ENCODE assay signal across 8 cellular contexts in the genomic region with DNA sequence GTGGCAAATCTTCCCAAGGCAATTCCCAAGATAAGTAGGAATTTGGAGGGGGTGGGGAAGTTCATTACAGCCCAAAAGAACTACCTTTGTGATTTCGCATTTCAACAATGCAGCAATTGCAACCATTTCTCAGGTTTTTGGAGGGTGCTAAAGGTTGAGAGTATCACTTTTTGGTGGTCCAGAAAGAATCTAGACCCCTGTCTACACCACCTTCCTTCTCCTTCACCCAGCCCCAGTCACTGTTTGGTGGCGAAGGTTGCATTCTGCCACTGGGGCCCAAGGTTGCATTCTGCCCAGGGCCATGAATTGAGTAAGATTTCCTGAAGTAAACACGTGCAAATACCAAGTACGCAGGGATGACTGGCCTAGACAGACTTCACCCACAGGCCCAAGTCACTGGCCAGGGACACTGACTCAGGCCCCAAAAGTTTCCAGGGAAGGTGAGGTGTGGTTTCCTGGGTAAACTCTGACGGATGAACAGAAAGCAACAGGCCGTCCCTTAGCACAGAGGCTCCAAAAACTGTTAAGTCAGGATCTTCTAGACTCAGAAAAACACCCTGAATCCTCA. TPM values are rescaled to one million over a fixed set of nuclear protein-coding genes. Genes with fewer than 3 reads are reported as not detected.
DNase-seq lines count a peak whose midpoint lies in the region; FAIRE-seq and TF ChIP-seq lines count a peak whose summit lies in the region.
"Had no signal": no experiment of that assay in that cellular context is flagged by ENCODE, and none has a peak within 500 bp of the region (broad histone marks: within the 10 kb centered on the region; RNA-seq: fewer than 3 reads in every experiment).

No MANE protein-coding gene starts in this region.

- H3K36me3 ChIP-seq in esophagus (ENCODE audit: control insufficient read depth in 2 of 2, insufficient read depth in 2 of 2, low read length in 1 of 2) (no peaks in the 10 kb centered on the region), skeletal muscle satellite cell (ENCODE audit: insufficient read depth, low read length) (no peaks in the 10 kb centered on the region), thyroid gland (no peaks in the 10 kb centered on the region)

- H3K9me3 ChIP-seq in esophagus (ENCODE audit: control insufficient read depth in 2 of 2, insufficient read depth in 1 of 2, low read depth in 1 of 2, low read length in 1 of 2) (no peaks in the 10 kb centered on the region), skeletal muscle satellite cell (replicated peaks; ENCODE audit: low read length) (no peaks in the 10 kb centered on the region), thyroid gland (no peaks in the 10 kb centered on the region)

- H3K4me3 ChIP-seq in esophagus (ENCODE audit: low read depth in 1 of 2, low read length in 2 of 2), result no peak overlapping the region
- H3K4me3 ChIP-seq in skeletal muscle satellite cell (ENCODE audit: low read length), result no peak overlapping the region
- H3K4me3 ChIP-seq in thyroid gland (replicated peaks in 1 of 3), result no peak overlapping the region

- TF ChIP-seq CTCF in thyroid gland (IDR thresholded peaks at IDR 0.05), result no peak

- H3K27ac ChIP-seq in esophagus (ENCODE audit: low read depth in 2 of 2, low read length in 1 of 2) (peak overlapping the region; percentile 47 to 62), thyroid gland (no peak overlapping the region)

- peak overlapping the region; percentile 75 for H3K9ac ChIP-seq in skeletal muscle satellite cell (ENCODE audit: low read depth, low read length)

- peak; percentile 76 for DNase-seq in H54 (ENCODE audit: insufficient read length, low spot score)
- DNase-seq in RPMI7951 (ENCODE audit: low read depth), result peak; percentile 92
- DNase-seq in thyroid gland, result no peak
- DNase-seq in NCI-H1436 treated with DMSO at 0.1 percent for 48 hours (lab: John Stamatoyannopoulos, UW), result no peak
- no peak for DNase-seq in NCI-H2196 (lab: John Stamatoyannopoulos, UW; ENCODE audit: unreplicated experiment)

- 58 to 67% methylated on average over 6 of the region's 6 CpGs for WGBS in esophagus, 2 donors
- WGBS in thyroid gland, 2 donors, result 81 to 89% methylated on average over 6 of the region's 6 CpGs

- peak overlapping the region; percentile 69 for H3K4me2 ChIP-seq in skeletal muscle satellite cell (ENCODE audit: low read length)

- intact Hi-C loops in thyroid gland (cut with DNase I), result no loop called here

- H3K4me1 ChIP-seq in esophagus (ENCODE audit: control insufficient read depth in 2 of 2, insufficient read depth in 2 of 2, low read length in 1 of 2) (peaks cover 0 to 16% of the 10 kb centered on the region in 2 donors), skeletal muscle satellite cell (ENCODE audit: control insufficient read depth, insufficient read depth, low read length) (peaks cover 43% of the 10 kb centered on the region), thyroid gland (no peaks in the 10 kb centered on the region)

- peak; percentile 75 for FAIRE-seq in H54 (lab: Jason Lieb, UNC)

- no peak for TF ChIP-seq POLR2A in H54 (IDR thresholded peaks at IDR 0.05; ENCODE audit: low read depth, low read length)
- no peak for TF ChIP-seq POLR2A in thyroid gland (IDR thresholded peaks at IDR 0.05)

- H3K27me3 ChIP-seq in esophagus (ENCODE audit: control insufficient read depth in 1 of 2, insufficient read depth in 2 of 2, low read length in 2 of 2) (no peaks in the 10 kb centered on the region), skeletal muscle satellite cell (ENCODE audit: control insufficient read depth, insufficient read depth, low read length) (no peaks in the 10 kb centered on the region), thyroid gland (no peaks in the 10 kb centered on the region)

RNA-seq across cellular contexts. Expression of a gene that starts 5.7 kb away (rescaled TPM):
- 0.10 and 0.12 TPM in 2 replicates for total RNA-seq in RPMI7951 (2014; rRNA removed; shearing (Covaris generic))
- 1 to 10 TPM; 1.0 to 1.5 TPM for polyA plus RNA-seq in esophagus
- not detected in 2 replicates for total RNA-seq in skeletal muscle satellite cell (2012; rRNA removed)
- not detected for total RNA-seq in thyroid gland
- total RNA-seq: temporal lobe had no signal

RNA-seq across cellular contexts. Expression of a gene that starts 21.7 kb away (rescaled TPM):
- total RNA-seq in RPMI7951 (2014; rRNA removed; shearing (Covaris generic)), result 12.5 and 13.6 TPM in 2 replicates
- 1 to 10 TPM; 7.3 to 8.2 TPM for polyA plus RNA-seq in esophagus
- 11.7 and 12.0 TPM in 2 replicates for total RNA-seq in skeletal muscle satellite cell (2012; rRNA removed)
- total RNA-seq in thyroid gland, result 10 to 100 TPM; 10.1 to 13.6 (median 12.8) TPM

Comparison
In these comparisons a context has a peak if more than half of its experiments do, and no peak if none do; other contexts are left out.
1. DNase-seq: peak in H54 (single experiment) and RPMI7951 (single experiment); none in thyroid gland (0 of 2), NCI-H1436 treated with DMSO at 0.1 percent for 48 hours (single experiment) and NCI-H2196 (single experiment).
2. H3K27ac ChIP-seq: peak in esophagus (2 of 2); none in thyroid gland (0 of 3).